ENCODE assay signal across 6 cellular contexts in the genomic region with DNA sequence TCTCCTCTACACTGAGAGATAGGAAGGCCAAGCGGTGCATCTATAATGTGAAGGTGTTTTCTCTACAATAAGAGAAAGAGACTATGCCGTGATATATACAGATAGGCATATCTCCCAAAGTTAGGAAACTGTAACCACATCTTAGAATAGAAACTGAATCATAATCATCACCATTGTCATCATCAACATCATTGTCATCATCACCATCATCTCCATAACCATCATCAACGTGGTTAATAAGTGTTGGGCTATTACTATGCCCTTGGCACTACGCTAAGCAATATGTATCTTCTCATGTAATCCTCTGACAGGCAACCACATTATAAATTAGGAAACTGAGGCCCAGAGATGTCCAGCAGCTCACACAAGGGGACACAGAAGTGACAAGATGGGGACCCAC.
A peak's percentile ranks its signal among the peaks of the same experiment; 100 is the strongest.
DNase-seq lines count a peak whose midpoint lies in the region; ATAC-seq lines count a peak whose summit lies in the region.
"Not testable (repeated sequence)": the region's sequence is repeated elsewhere in the genome, so short reads cannot be mapped to it uniquely, and the experiment has no call there.

No MANE protein-coding gene starts in this region.

- H3K27ac Mint-ChIP-seq in activated T-helper 17 cell treated with anti-CD3 and anti-CD28 coated beads, Interleukin-2, amount 50 U/mL, for 72 hours; activated naive CD8-positive, alpha-beta T cell treated with anti-CD3 and anti-CD28 coated beads, Interleukin-2, amount 50 U/mL, for 24 hours; stimulated activated effector memory CD8-positive, alpha-beta T cell treated with anti-CD3 and anti-CD28 coated beads, Interleukin-12 subunit alpha, Interleukin-12 subunit beta, amount 100 ng/mL, for 72 hours; stimulated activated naive CD8-positive, alpha-beta T cell treated with anti-CD3 and anti-CD28 coated beads, Interleukin-15, amount 100 ng/mL, for 72 hours: not testable (repeated sequence)

- ATAC-seq in activated CD4-positive, CD25-positive, alpha-beta regulatory T cell treated with anti-CD3 and anti-CD28 coated beads, Interleukin-2, amount 50 U/mL, for 24 hours: peak; percentile 65 to 78
- peak; percentile 72 to 74 for ATAC-seq in activated T-cell treated with anti-CD3 and anti-CD28 coated beads, Interleukin-2, amount 50 U/mL, for 4 hours
- peak; percentile 79 for ATAC-seq in activated T-helper 17 cell treated with anti-CD3 and anti-CD28 coated beads, Interleukin-2, amount 50 U/mL, for 72 hours (replicated peaks)
- peak; percentile 53 for ATAC-seq in activated naive CD8-positive, alpha-beta T cell treated with anti-CD3 and anti-CD28 coated beads, Interleukin-2, amount 50 U/mL, for 24 hours
- ATAC-seq in stimulated activated effector memory CD8-positive, alpha-beta T cell treated with anti-CD3 and anti-CD28 coated beads, Interleukin-12 subunit alpha, Interleukin-12 subunit beta, amount 100 ng/mL, for 72 hours: peak; percentile 50
- ATAC-seq in stimulated activated naive CD8-positive, alpha-beta T cell treated with anti-CD3 and anti-CD28 coated beads, Interleukin-15, amount 100 ng/mL, for 72 hours: peak; percentile 74

- not testable (repeated sequence) for H3K4me3 Mint-ChIP-seq in activated T-cell treated with anti-CD3 and anti-CD28 coated beads, Interleukin-2, amount 50 U/mL, for 4 hours; activated T-helper 17 cell treated with anti-CD3 and anti-CD28 coated beads, Interleukin-2, amount 50 U/mL, for 72 hours; activated naive CD8-positive, alpha-beta T cell treated with anti-CD3 and anti-CD28 coated beads, Interleukin-2, amount 50 U/mL, for 24 hours; stimulated activated effector memory CD8-positive, alpha-beta T cell treated with anti-CD3 and anti-CD28 coated beads, Interleukin-12 subunit alpha, Interleukin-12 subunit beta, amount 100 ng/mL, for 72 hours; stimulated activated naive CD8-positive, alpha-beta T cell treated with anti-CD3 and anti-CD28 coated beads, Interleukin-15, amount 100 ng/mL, for 72 hours

- not testable (repeated sequence) for H3K36me3 Mint-ChIP-seq in activated T-cell treated with anti-CD3 and anti-CD28 coated beads, Interleukin-2, amount 50 U/mL, for 4 hours (ENCODE audit: insufficient read depth); activated T-helper 17 cell treated with anti-CD3 and anti-CD28 coated beads, Interleukin-2, amount 50 U/mL, for 72 hours (ENCODE audit: low read depth); activated naive CD8-positive, alpha-beta T cell treated with anti-CD3 and anti-CD28 coated beads, Interleukin-2, amount 50 U/mL, for 24 hours (ENCODE audit: low read depth)
- H3K36me3 Mint-ChIP-seq in stimulated activated effector memory CD8-positive, alpha-beta T cell treated with anti-CD3 and anti-CD28 coated beads, Interleukin-12 subunit alpha, Interleukin-12 subunit beta, amount 100 ng/mL, for 72 hours: peaks cover 16% of the 10 kb centered on the region

- H3K9me3 Mint-ChIP-seq in activated T-cell treated with anti-CD3 and anti-CD28 coated beads, Interleukin-2, amount 50 U/mL, for 4 hours; activated T-helper 17 cell treated with anti-CD3 and anti-CD28 coated beads, Interleukin-2, amount 50 U/mL, for 72 hours; activated naive CD8-positive, alpha-beta T cell treated with anti-CD3 and anti-CD28 coated beads, Interleukin-2, amount 50 U/mL, for 24 hours; stimulated activated effector memory CD8-positive, alpha-beta T cell treated with anti-CD3 and anti-CD28 coated beads, Interleukin-12 subunit alpha, Interleukin-12 subunit beta, amount 100 ng/mL, for 72 hours; stimulated activated naive CD8-positive, alpha-beta T cell treated with anti-CD3 and anti-CD28 coated beads, Interleukin-15, amount 100 ng/mL, for 72 hours: not testable (repeated sequence)

- H3K4me1 Mint-ChIP-seq in activated T-cell treated with anti-CD3 and anti-CD28 coated beads, Interleukin-2, amount 50 U/mL, for 4 hours (ENCODE audit: low read depth); activated T-helper 17 cell treated with anti-CD3 and anti-CD28 coated beads, Interleukin-2, amount 50 U/mL, for 72 hours; activated naive CD8-positive, alpha-beta T cell treated with anti-CD3 and anti-CD28 coated beads, Interleukin-2, amount 50 U/mL, for 24 hours; stimulated activated effector memory CD8-positive, alpha-beta T cell treated with anti-CD3 and anti-CD28 coated beads, Interleukin-12 subunit alpha, Interleukin-12 subunit beta, amount 100 ng/mL, for 72 hours; stimulated activated naive CD8-positive, alpha-beta T cell treated with anti-CD3 and anti-CD28 coated beads, Interleukin-15, amount 100 ng/mL, for 72 hours: not testable (repeated sequence)

- not testable (repeated sequence) for H3K27me3 Mint-ChIP-seq in activated T-cell treated with anti-CD3 and anti-CD28 coated beads, Interleukin-2, amount 50 U/mL, for 4 hours (ENCODE audit: low read depth); activated T-helper 17 cell treated with anti-CD3 and anti-CD28 coated beads, Interleukin-2, amount 50 U/mL, for 72 hours; activated naive CD8-positive, alpha-beta T cell treated with anti-CD3 and anti-CD28 coated beads, Interleukin-2, amount 50 U/mL, for 24 hours
- H3K27me3 Mint-ChIP-seq in stimulated activated naive CD8-positive, alpha-beta T cell treated with anti-CD3 and anti-CD28 coated beads, Interleukin-15, amount 100 ng/mL, for 72 hours: peaks cover 21% of the 10 kb centered on the region

- DNase-seq in activated T-cell treated with anti-CD3 and anti-CD28 coated beads, Interleukin-2, amount 50 U/mL, for 4 hours; activated naive CD8-positive, alpha-beta T cell treated with anti-CD3 and anti-CD28 coated beads, Interleukin-2, amount 50 U/mL, for 24 hours; stimulated activated effector memory CD8-positive, alpha-beta T cell treated with anti-CD3 and anti-CD28 coated beads, Interleukin-12 subunit alpha, Interleukin-12 subunit beta, amount 100 ng/mL, for 72 hours (ENCODE audit: low spot score in 2 of 2); stimulated activated naive CD8-positive, alpha-beta T cell treated with anti-CD3 and anti-CD28 coated beads, Interleukin-15, amount 100 ng/mL, for 72 hours: not testable (repeated sequence)
